Comparison of ENCODE assay signal across 2 cellular contexts in genomic region chr2:27241761-27242613, GRCh38.
TF ChIP-seq lines count a peak whose summit lies in the region.

No MANE protein-coding gene starts in this region.

TF ChIP-seq in HepG2, 621 proteins besides CTCF, POLR2A, EP300 and RAD21:
- TF ChIP-seq AGO2 (optimal IDR thresholded peaks at IDR 0.05; ENCODE audit: low read depth, low read length) (peak; percentile 34), ZNF670 (CRISPR knock-in tag; IDR thresholded peaks at IDR 0.05; ENCODE audit: borderline replicate concordance) (no peak)

TF ChIP-seq in IMR-90, 13 proteins besides CTCF, POLR2A, EP300 and RAD21:
- TF ChIP-seq SMC3 (IDR thresholded peaks at IDR 0.05; ENCODE audit: low read depth, low read length) (no peak), USF2 (IDR thresholded peaks at IDR 0.05; ENCODE audit: low read depth, low read length) (no peak), ELK1 (IDR thresholded peaks at IDR 0.05; ENCODE audit: borderline replicate concordance, low read depth, low read length) (no peak), CEBPB (IDR thresholded peaks at IDR 0.05; ENCODE audit: low read depth, low read length) (no peak), FOS (IDR thresholded peaks at IDR 0.05; ENCODE audit: low read depth, low read length) (no peak), MAZ (IDR thresholded peaks at IDR 0.05; ENCODE audit: borderline replicate concordance, low read depth, low read length) (no peak), RCOR1 (IDR thresholded peaks at IDR 0.05; ENCODE audit: insufficient replicate concordance, low read length) (no peak), MAFK (IDR thresholded peaks at IDR 0.05; ENCODE audit: low read depth, low read length) (no peak), CHD1 (IDR thresholded peaks at IDR 0.05; ENCODE audit: low read depth, low read length) (no peak), NFE2L2 (IDR thresholded peaks at IDR 0.05; ENCODE audit: low read depth, low read length) (no peak), MXI1 (IDR thresholded peaks at IDR 0.05; ENCODE audit: borderline replicate concordance, low read depth, low read length) (no peak), RFX5 (IDR thresholded peaks at IDR 0.05; ENCODE audit: low read depth, low read length) (no peak), BHLHE40 (IDR thresholded peaks at IDR 0.05; ENCODE audit: low read depth, low read length) (no peak)
TF ChIP-seq in IMR-90: peak in this region for 0.
